ENCODE assay signal across 18 cellular contexts in the genomic region with DNA sequence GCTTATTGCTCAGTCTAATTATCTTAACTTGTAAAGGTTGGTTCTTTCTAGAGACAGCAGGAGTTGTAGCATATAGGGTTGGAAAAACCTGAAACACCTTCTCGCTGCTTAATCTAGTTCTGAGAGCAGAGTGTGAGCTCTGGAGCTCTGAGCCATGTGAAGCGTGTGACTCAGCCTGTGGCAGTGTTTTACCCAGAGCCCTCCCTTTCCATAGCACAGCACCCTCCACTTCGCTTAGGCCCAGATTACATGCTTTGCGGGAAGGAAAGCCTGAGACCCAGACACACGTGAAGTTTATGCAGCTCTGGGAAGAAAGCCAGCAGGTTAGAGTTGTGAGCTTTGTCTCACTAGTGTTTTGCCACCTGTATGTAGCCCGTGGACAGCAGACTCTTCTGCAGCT.
DNase-seq lines count a peak whose midpoint lies in the region; ATAC-seq and TF ChIP-seq lines count a peak whose summit lies in the region.
"Had no signal": no experiment of that assay in that cellular context is flagged by ENCODE, and none has a peak within 500 bp of the region (broad histone marks: within the 10 kb centered on the region; RNA-seq: fewer than 3 reads in every experiment).

No MANE protein-coding gene starts in this region.

- H3K4me3 Mint-ChIP-seq in CD14-positive monocyte: no peak overlapping the region
- H3K4me3 Mint-ChIP-seq in naive thymus-derived CD8-positive, alpha-beta T cell: no peak overlapping the region

- H2AFZ ChIP-seq in PC-3 (ENCODE audit: low read length): no peak overlapping the region

- peaks cover 42 to 58% of the 10 kb centered on the region in 2 donors for H3K36me3 Mint-ChIP-seq in CD14-positive monocyte
- H3K36me3 Mint-ChIP-seq in naive thymus-derived CD8-positive, alpha-beta T cell: peaks cover 0 to 50% (median 9%) of the 10 kb centered on the region in 3 donors

- no TSS peak for BruUV-seq in PC-3 (replicated peaks; lab: Mats Ljungman, UMichigan)

- H4K20me1 ChIP-seq in PC-3 (ENCODE audit: low read length): no peaks in the 10 kb centered on the region

- H3K9ac ChIP-seq in PC-3 (ENCODE audit: low read length): no peak overlapping the region

- no peak overlapping the region for H3K4me2 ChIP-seq in PC-3 (ENCODE audit: low read length)

- H3K27me3 Mint-ChIP-seq in CD14-positive monocyte (ENCODE audit: low read depth in 3 of 3): no peaks in the 10 kb centered on the region
- H3K27me3 Mint-ChIP-seq in naive thymus-derived CD8-positive, alpha-beta T cell: no peaks in the 10 kb centered on the region

- ATAC-seq in naive thymus-derived CD8-positive, alpha-beta T cell: no peak
- no peak for ATAC-seq in PC-3
- ATAC-seq: psoas muscle had no signal

- peaks cover 45% of the 10 kb centered on the region for H3K4me1 Mint-ChIP-seq in CD14-positive monocyte
- peaks cover 31 to 60% (median 51%) of the 10 kb centered on the region in 4 donors for H3K4me1 Mint-ChIP-seq in naive thymus-derived CD8-positive, alpha-beta T cell

- intact Hi-C loops in CD14-positive monocyte (cut with micrococcal nuclease) (loop anchor here (2.0 to 5.0 kb wide), 2 partner anchors 106 to 107 kb away; no protein-coding TSS in a partner anchor), PC-3 (cut with micrococcal nuclease) (no loop called here)

- peaks cover 6% of the 10 kb centered on the region; the same call in 1 of the 2 replicates for H3K4me1 ChIP-seq in PC-3 (ENCODE audit: insufficient read depth, low read length)
- H3K4me1 ChIP-seq: psoas muscle had no signal

- H3K4me3 ChIP-seq in PC-3 (ENCODE audit: low read length): no peak overlapping the region
- H3K4me3 ChIP-seq: mucosa of descending colon, psoas muscle, thoracic aorta had no signal

- POLR2A ChIA-PET in naive thymus-derived CD8-positive, alpha-beta T cell (lab: Charles Lee): no interaction called here
- POLR2A ChIA-PET in PC-3 (lab: Charles Lee; ENCODE audit: unreplicated experiment): no interaction called here

- H3K27me3 ChIP-seq in PC-3 (ENCODE audit: low read length): no peaks in the 10 kb centered on the region

- no peak overlapping the region for H3K27ac ChIP-seq in PC-3 (ENCODE audit: low read length)
- H3K27ac ChIP-seq: HL-60, psoas muscle, thoracic aorta had no signal

- TF ChIP-seq CTCF in CD14-positive monocyte (IDR thresholded peaks at IDR 0.05): no peak
- no peak for TF ChIP-seq CTCF in PC-3 (conservative IDR thresholded peaks at IDR 0.05; ENCODE audit: low read depth, low read length)

- H3K9me3 ChIP-seq in PC-3 (ENCODE audit: low read length): no peaks in the 10 kb centered on the region
- H3K9me3 ChIP-seq: mucosa of descending colon, psoas muscle, thoracic aorta had no signal

- peak overlapping the region in 6 of 7 donors; percentile 19 to 67 (median 42) for H3K27ac Mint-ChIP-seq in CD14-positive monocyte
- H3K27ac Mint-ChIP-seq in naive thymus-derived CD8-positive, alpha-beta T cell: peak overlapping the region in 6 of 10 donors; percentile 7 to 81 (median 51)

- H3F3A ChIP-seq in PC-3 (ENCODE audit: low read length, unreplicated experiment): no peaks in the 10 kb centered on the region

- CTCF ChIA-PET in PC-3 (lab: Charles Lee): no interaction called here

- no peaks in the 10 kb centered on the region for H3K9me2 ChIP-seq in PC-3 (replicated peaks; ENCODE audit: low read length)

- no peaks in the 10 kb centered on the region for H3K79me2 ChIP-seq in PC-3 (ENCODE audit: low read length)

- no peaks in the 10 kb centered on the region for H3K9me3 Mint-ChIP-seq in CD14-positive monocyte
- no peaks in the 10 kb centered on the region for H3K9me3 Mint-ChIP-seq in naive thymus-derived CD8-positive, alpha-beta T cell

- DNase-seq in Ammon's horn (ENCODE audit: low spot score): peak; percentile 62
- no peak for DNase-seq in CD14-positive monocyte (ENCODE audit: low spot score)
- peak; percentile 74 for DNase-seq in astrocyte of the hippocampus (ENCODE audit: low read depth, low spot score)
- DNase-seq in naive thymus-derived CD8-positive, alpha-beta T cell: no peak
- no peak for DNase-seq in PC-3
- no peak for DNase-seq in NCI-H1930 (lab: John Stamatoyannopoulos, UW)
- DNase-seq in AG08396 (ENCODE audit: low spot score): no peak
- DNase-seq: activated CD4-positive, alpha-beta T cell treated with anti-CD3 and anti-CD28 coated beads for 4 hours; activated effector memory CD4-positive, alpha-beta T cell treated with anti-CD3 and anti-CD28 coated beads, Interleukin-2, amount 50 U/mL, for 16 hours; EL; KG1; mucosa of descending colon; NCI-H1436 treated with DMSO at 0.1 percent for 48 hours; NCI-H510A; psoas muscle; T-helper 2 cell had no signal

- no peaks in the 10 kb centered on the region; the same call in 1 of the 2 replicates for H3K36me3 ChIP-seq in PC-3 (ENCODE audit: low read depth, low read length)

Comparison
In these comparisons a context has a peak if more than half of its experiments do, and no peak if none do; other contexts are left out.
1. DNase-seq: peak in Ammon's horn (single experiment) and astrocyte of the hippocampus (single experiment); none in CD14-positive monocyte (single experiment), naive thymus-derived CD8-positive, alpha-beta T cell (0 of 10), PC-3 (single experiment), NCI-H1930 (0 of 2) and AG08396 (single experiment).